10 cellular contexts compared by ENCODE assay signal in the genomic region with DNA sequence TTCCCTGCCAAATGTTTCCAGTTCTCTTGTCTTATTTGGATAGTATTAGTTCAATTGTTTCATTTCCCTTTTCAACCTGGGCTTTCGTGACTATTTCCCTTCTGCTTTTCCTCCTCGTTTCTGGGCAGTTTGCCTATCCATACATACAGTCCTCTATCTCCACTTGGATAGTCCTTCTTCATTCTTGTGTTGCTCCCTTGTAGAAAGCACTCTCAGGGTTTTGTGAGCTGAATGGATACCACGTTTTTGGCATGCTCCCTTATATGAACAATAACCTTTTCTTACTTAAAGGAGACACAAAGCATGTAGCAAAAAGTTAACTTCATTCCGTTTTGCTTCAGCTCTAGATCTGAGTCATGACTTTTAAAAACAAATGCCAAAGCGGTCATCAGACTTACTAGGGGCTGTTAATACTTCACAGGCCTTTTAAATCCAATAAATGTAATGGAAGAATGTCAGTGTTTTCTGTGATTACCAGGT.
A peak's percentile ranks its signal among the peaks of the same experiment; 100 is the strongest.
DNase-seq lines count a peak whose midpoint lies in the region; TF ChIP-seq lines count a peak whose summit lies in the region.
"Had no signal": no experiment of that assay in that cellular context is flagged by ENCODE, and none has a peak within 500 bp of the region (broad histone marks: within the 10 kb centered on the region; RNA-seq: fewer than 3 reads in every experiment).

No MANE protein-coding gene starts in this region.

- CTCF ChIA-PET in AG04449 (lab: Yijun Ruan, JAX): interaction anchor here (4.9 kb wide), 1 partner anchor 17 kb away, joined by 31 read pairs; a partner anchor contains a TSS

- POLR2A ChIA-PET in AG04449 (lab: Yijun Ruan, JAX): no interaction called here

- TF ChIP-seq CTCF in AG04449 (IDR thresholded peaks at IDR 0.05; ENCODE audit: insufficient read depth, low read length, missing control alignments) (no peak), LNCaP clone FGC (IDR thresholded peaks at IDR 0.05; ENCODE audit: control insufficient read depth, extremely low read depth, insufficient read depth) (no peak)

- no peak overlapping the region for H3K4me3 ChIP-seq in AG04449 (ENCODE audit: low read depth, low read length)
- no peak overlapping the region for H3K4me3 ChIP-seq in LNCaP clone FGC (ENCODE audit: low read depth, low read length)
- H3K4me3 ChIP-seq: Peyer's patch had no signal

- DNase-seq in AG04449 (ENCODE audit: low read depth, low spot score) (peak; percentile 10), LNCaP clone FGC (ENCODE audit: low read depth) (peak; percentile 66), astrocyte of the hippocampus (ENCODE audit: low read depth, low spot score) (peak; percentile 55), glomerular visceral epithelial cell (ENCODE audit: extremely low spot score) (peak; percentile 26), DMS53 (lab: John Stamatoyannopoulos, UW) (no peak), hippocampal formation (lab: John Stamatoyannopoulos, UW) (no peak), NCI-H146 (lab: John Stamatoyannopoulos, UW) (no peak), NCI-H2107 (lab: John Stamatoyannopoulos, UW) (no peak)
- DNase-seq: NCI-H1694 treated with DMSO at 0.1 percent for 48 hours, Peyer's patch had no signal

Comparison
In these comparisons a context has a peak if more than half of its experiments do, and no peak if none do; other contexts are left out.
1. DNase-seq: peak in AG04449 (single experiment), LNCaP clone FGC (single experiment), astrocyte of the hippocampus (single experiment) and glomerular visceral epithelial cell (single experiment); none in DMS53 (single experiment), hippocampal formation (0 of 2), NCI-H146 (single experiment) and NCI-H2107 (single experiment).